In the genomic region with DNA sequence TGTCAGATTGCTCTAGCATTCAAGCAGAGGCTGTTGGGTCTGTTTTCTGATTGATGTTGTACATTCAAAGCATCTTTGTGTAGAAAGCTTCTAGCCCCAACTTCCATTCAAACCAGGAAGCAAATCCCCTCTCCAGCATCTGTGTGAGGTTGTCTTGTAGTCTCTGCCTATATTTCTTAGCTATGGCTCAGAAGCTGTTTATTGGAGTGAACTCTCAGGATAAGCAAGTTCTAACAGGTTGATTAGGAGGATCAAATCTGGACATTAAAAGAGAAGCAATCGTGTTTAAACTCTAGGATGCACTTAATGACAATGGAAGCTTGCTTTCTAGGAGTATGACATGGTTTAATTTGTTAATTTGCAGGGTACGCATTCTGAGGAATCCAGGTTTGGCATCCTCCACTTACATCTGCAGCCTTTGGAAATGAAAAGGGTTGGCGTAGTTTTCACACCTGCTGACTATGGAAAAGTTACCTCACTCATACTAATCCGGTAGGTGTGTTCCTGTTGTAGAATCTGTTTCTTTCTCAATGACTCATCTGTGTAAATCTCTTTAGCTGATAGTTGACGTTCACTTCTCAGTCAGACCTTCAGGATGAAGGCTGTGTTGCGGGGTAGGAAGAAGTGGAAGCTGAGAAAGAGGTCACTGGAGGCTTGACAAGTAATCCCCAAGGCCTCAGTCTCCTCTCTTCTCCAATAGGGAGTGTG, we compare ENCODE assay signal across 15 cellular contexts.
A peak's percentile ranks its signal among the peaks of the same experiment; 100 is the strongest.
DNase-seq lines count a peak whose midpoint lies in the region; ATAC-seq and FAIRE-seq lines count a peak whose summit lies in the region.
"Had no signal": no experiment of that assay in that cellular context is flagged by ENCODE, and none has a peak within 500 bp of the region (broad histone marks: within the 10 kb centered on the region; RNA-seq: fewer than 3 reads in every experiment).

No MANE protein-coding gene starts in this region.

- POLR2A ChIA-PET in CD4-positive, alpha-beta memory T cell (lab: Charles Lee; ENCODE audit: partially characterized antibody), result interaction anchor here (1.2 kb wide), 1 partner anchor 19 kb away, joined by 3 read pairs; no protein-coding TSS in a partner anchor

- no peak overlapping the region for H3K4me3 ChIP-seq in CD4-positive, alpha-beta memory T cell (ENCODE audit: low read length in 2 of 2)
- H3K4me3 ChIP-seq: SK-N-MC, thyroid gland had no signal

- peak overlapping the region in 4 of 7 donors; percentile 25 to 88 (median 52) for H3K27ac Mint-ChIP-seq in CD4-positive, alpha-beta memory T cell
- peak overlapping the region; percentile 18 to 29 for H3K27ac Mint-ChIP-seq in activated naive CD4-positive, alpha-beta T cell treated with anti-CD3 and anti-CD28 coated beads, Interleukin-2, amount 50 U/mL, for 72 hours
- H3K27ac Mint-ChIP-seq in naive B cell, result peak overlapping the region in 4 of 6 donors; percentile 19 to 69 (median 50)

- intact Hi-C loops in CD4-positive, alpha-beta memory T cell (cut with micrococcal nuclease), result no loop called here

- CTCF ChIA-PET in CD4-positive, alpha-beta memory T cell (lab: Charles Lee; ENCODE audit: partially characterized antibody), result interaction anchor here (0.7 to 1.5 kb wide), 5 partner anchors 22 to 252 kb away, joined by 3 read pairs; partner anchors contain the start of genes MND1 and TMEM131L

- no peaks in the 10 kb centered on the region for H3K27me3 ChIP-seq in CD4-positive, alpha-beta memory T cell (ENCODE audit: insufficient read depth, low read length)
- H3K27me3 ChIP-seq: BE2C, thyroid gland had no signal

- no peaks in the 10 kb centered on the region for H3K4me1 ChIP-seq in CD4-positive, alpha-beta memory T cell (ENCODE audit: insufficient read depth, low read length)
- H3K4me1 ChIP-seq: BE2C, thyroid gland had no signal

- DNase-seq in CD4-positive, alpha-beta memory T cell, result no peak
- no peak for DNase-seq in GM18507 (ENCODE audit: extremely low spot score, insufficient read length, low read depth)
- DNase-seq in activated naive CD4-positive, alpha-beta T cell treated with anti-CD3 and anti-CD28 coated beads, Interleukin-2, amount 50 U/mL, for 72 hours (ENCODE audit: low spot score in 2 of 2), result no peak
- DNase-seq in naive B cell, result no peak
- DNase-seq in NCI-H524 (lab: John Stamatoyannopoulos, UW), result no peak
- DNase-seq: BE2C, cerebellar nuclear complex, DMS79 treated with DMSO at 0.1 percent for 48 hours, NCI-H146, NCI-H345, thyroid gland had no signal

- H3K9me3 Mint-ChIP-seq in CD4-positive, alpha-beta memory T cell, result no peaks in the 10 kb centered on the region
- H3K9me3 Mint-ChIP-seq in activated naive CD4-positive, alpha-beta T cell treated with anti-CD3 and anti-CD28 coated beads, Interleukin-2, amount 50 U/mL, for 72 hours, result no peaks in the 10 kb centered on the region
- no peaks in the 10 kb centered on the region for H3K9me3 Mint-ChIP-seq in naive B cell

- FAIRE-seq in GM18507 (lab: Jason Lieb, UNC), result peak; percentile 49

- H3K4me3 Mint-ChIP-seq in CD4-positive, alpha-beta memory T cell, result no peak overlapping the region
- peak overlapping the region in 1 of 8 donors; percentile 6 for H3K4me3 Mint-ChIP-seq in naive B cell

- ATAC-seq in activated naive CD4-positive, alpha-beta T cell treated with anti-CD3 and anti-CD28 coated beads, Interleukin-2, amount 50 U/mL, for 72 hours, result peak; percentile 89 to 92
- ATAC-seq in naive B cell (ENCODE audit: low read depth in 2 of 2) (no peak), GM18907 (IDR thresholded peaks at IDR 0.05; ENCODE audit: unreplicated experiment) (no peak), HG02678 (IDR thresholded peaks at IDR 0.05; ENCODE audit: unreplicated experiment) (no peak)

- H3K27ac ChIP-seq in CD4-positive, alpha-beta memory T cell (ENCODE audit: low read depth, low read length), result no peak overlapping the region
- H3K27ac ChIP-seq: HL-60, SK-N-MC, thyroid gland had no signal

- peaks cover 60% of the 10 kb centered on the region for H3K36me3 ChIP-seq in CD4-positive, alpha-beta memory T cell (ENCODE audit: insufficient read depth, low read length)

- H3K4me1 Mint-ChIP-seq in CD4-positive, alpha-beta memory T cell, result peaks cover 0 to 16% (median 4%) of the 10 kb centered on the region in 4 donors
- peaks cover 0 to 20% (median 0%) of the 10 kb centered on the region in 3 donors for H3K4me1 Mint-ChIP-seq in naive B cell

- no peaks in the 10 kb centered on the region for H3K9me3 ChIP-seq in CD4-positive, alpha-beta memory T cell (ENCODE audit: control insufficient read depth in 1 of 2, low read length in 2 of 2)
- H3K9me3 ChIP-seq: BE2C, thyroid gland had no signal

- no peaks in the 10 kb centered on the region for H3K27me3 Mint-ChIP-seq in CD4-positive, alpha-beta memory T cell
- H3K27me3 Mint-ChIP-seq in naive B cell, result no peaks in the 10 kb centered on the region

- H3K36me3 Mint-ChIP-seq in CD4-positive, alpha-beta memory T cell, result peaks cover 62 to 69% of the 10 kb centered on the region in 2 donors
- peaks cover 4 to 19% of the 10 kb centered on the region in 2 donors for H3K36me3 Mint-ChIP-seq in activated naive CD4-positive, alpha-beta T cell treated with anti-CD3 and anti-CD28 coated beads, Interleukin-2, amount 50 U/mL, for 72 hours
- H3K36me3 Mint-ChIP-seq in naive B cell, result peaks cover 26 to 27% of the 10 kb centered on the region in 2 donors

Comparison
In these comparisons a context has a peak if more than half of its experiments do, and no peak if none do; other contexts are left out.
1. ATAC-seq: peak in activated naive CD4-positive, alpha-beta T cell treated with anti-CD3 and anti-CD28 coated beads, Interleukin-2, amount 50 U/mL, for 72 hours (2 of 2); none in naive B cell (0 of 2), GM18907 (single experiment) and HG02678 (single experiment).
2. Peak in every context shown above with its lines, with median percentiles within 50 percentile points of each other: H3K27ac Mint-ChIP-seq.